ENCODE assay signal across 20 cellular contexts in genomic region chr20:44450279-44450937, GRCh38.
"Had no signal": no experiment of that assay in that cellular context is flagged by ENCODE, and none has a peak within 500 bp of the region (broad histone marks: within the 10 kb centered on the region; RNA-seq: fewer than 3 reads in every experiment).

No MANE protein-coding gene starts in this region.

- ATAC-seq: activated CD8-positive, alpha-beta T cell treated with anti-CD3 and anti-CD28 coated beads, Interleukin-2, amount 10 ng/mL, durations not matched to agents 7 days and 5 days; gastrocnemius medialis; naive thymus-derived CD4-positive, alpha-beta T cell; sciatic nerve; stimulated activated memory B cell treated with anti-CD40 and anti-IgM and Interleukin-4, amounts not matched to agents 10 μg/mL and 1 μg/mL and 100 μg/mL, for 72 hours; T-cell had no signal

- H3K27me3 ChIP-seq: esophagus muscularis mucosa, gastrocnemius medialis, transverse colon had no signal

- H3K4me3 ChIP-seq: esophagus muscularis mucosa, gastrocnemius medialis, smooth muscle cell, transverse colon had no signal

- FAIRE-seq: endothelial cell of umbilical vein, keratinocyte had no signal

- DNase-seq: activated CD4-positive, alpha-beta T cell treated with anti-CD3 and anti-CD28 coated beads for 1 hour; activated CD4-positive, alpha-beta T cell treated with anti-CD3 and anti-CD28 coated beads, Interleukin-2, amount 50 U/mL, for 1 hour; activated CD8-positive, alpha-beta T cell treated with anti-CD3 and anti-CD28 coated beads, Interleukin-2, amount 10 ng/mL, durations not matched to agents 7 days and 5 days; activated gamma-delta T cell treated with Interleukin-2 at 50 U/mL for 16 hours; activated T-cell treated with anti-CD3 and anti-CD28 coated beads, Interleukin-2, amount 50 U/mL, for 1 hour; effector memory CD4-positive, alpha-beta T cell; gastrocnemius medialis; head of caudate nucleus; naive thymus-derived CD4-positive, alpha-beta T cell; occipital lobe; stimulated activated CD4-positive, alpha-beta T cell treated with anti-CD3 and anti-CD28 coated beads, Interleukin-15, amount 100 ng/mL, for 24 hours; T-cell; transverse colon; WERI-Rb-1 had no signal

- H3K9me3 ChIP-seq: esophagus muscularis mucosa, gastrocnemius medialis, transverse colon had no signal

- H3K27ac ChIP-seq: esophagus muscularis mucosa, gastrocnemius medialis, transverse colon, WERI-Rb-1 had no signal

- H3K36me3 ChIP-seq: esophagus muscularis mucosa, gastrocnemius medialis, transverse colon, WERI-Rb-1 had no signal

- H3K4me1 ChIP-seq: gastrocnemius medialis had no signal
